In genomic region chr12:2691001-2691339, GRCh38 we compare ENCODE assay signal across 8 cellular contexts.
DNase-seq lines count a peak whose midpoint lies in the region; ATAC-seq and TF ChIP-seq lines count a peak whose summit lies in the region.

No MANE protein-coding gene starts in this region.

- peak overlapping the region; percentile 88 for H3K4me3 Mint-ChIP-seq in glutamatergic neuron (ENCODE audit: unreplicated experiment)

- H3K4me1 Mint-ChIP-seq in glutamatergic neuron (ENCODE audit: low read depth, unreplicated experiment): peaks cover 9% of the 10 kb centered on the region

- H3K9me3 Mint-ChIP-seq in glutamatergic neuron (ENCODE audit: unreplicated experiment): peaks cover 10% of the 10 kb centered on the region

- peak; percentile 43 for DNase-seq in NCI-H82 (lab: John Stamatoyannopoulos, UW)
- DNase-seq in NCI-H82 treated with DMSO at 0.1 percent for 48 hours (lab: John Stamatoyannopoulos, UW; ENCODE audit: unreplicated experiment): no peak
- peak; percentile 24 for DNase-seq in NCI-H1694 treated with DMSO at 0.1 percent for 48 hours (lab: John Stamatoyannopoulos, UW)
- peak; percentile 36 for DNase-seq in activated T-cell treated with anti-CD3 and anti-CD28 coated beads for 1 hour (ENCODE audit: low read depth)
- DNase-seq in glutamatergic neuron: peak; percentile 73
- peak; percentile 31 to 46 for DNase-seq in stimulated activated CD4-positive, alpha-beta T cell treated with anti-CD3 and anti-CD28 coated beads, Interleukin-12 subunit alpha, Interleukin-12 subunit beta, amount 100 ng/mL, for 24 hours (ENCODE audit: low read depth in 2 of 2)
- DNase-seq in GM10248 (ENCODE audit: extremely low spot score): no peak

- ATAC-seq in GM19467 (IDR thresholded peaks at IDR 0.05; ENCODE audit: unreplicated experiment): no peak

- H3K27ac Mint-ChIP-seq in glutamatergic neuron (ENCODE audit: unreplicated experiment): peak overlapping the region; percentile 81

- POLR2A ChIA-PET in GM10248 (lab: Yijun Ruan, JAX): no interaction called here

- CTCF ChIA-PET in GM10248 (lab: Yijun Ruan, JAX): interaction anchor here (1.7 kb wide), 1 partner anchor 8 kb away, joined by 9 read pairs; no protein-coding TSS in a partner anchor

- peaks cover 5% of the 10 kb centered on the region for H3K36me3 Mint-ChIP-seq in glutamatergic neuron (ENCODE audit: unreplicated experiment)

- peaks cover 8% of the 10 kb centered on the region for H3K27me3 Mint-ChIP-seq in glutamatergic neuron (ENCODE audit: unreplicated experiment)

- TF ChIP-seq CTCF in glutamatergic neuron (IDR thresholded peaks at IDR 0.05; ENCODE audit: partially characterized antibody, unreplicated experiment) (peak; percentile 48), GM10248 (IDR thresholded peaks at IDR 0.05; ENCODE audit: control extremely low read depth, extremely low read depth, low read depth, missing control alignments) (no peak)

Comparison
In these comparisons a context has a peak if more than half of its experiments do, and no peak if none do; other contexts are left out.
1. DNase-seq: peak in NCI-H82 (single experiment), NCI-H1694 treated with DMSO at 0.1 percent for 48 hours (single experiment), activated T-cell treated with anti-CD3 and anti-CD28 coated beads for 1 hour (single experiment), glutamatergic neuron (single experiment) and stimulated activated CD4-positive, alpha-beta T cell treated with anti-CD3 and anti-CD28 coated beads, Interleukin-12 subunit alpha, Interleukin-12 subunit beta, amount 100 ng/mL, for 24 hours (2 of 2); none in NCI-H82 treated with DMSO at 0.1 percent for 48 hours (single experiment) and GM10248 (single experiment).